9 cellular contexts compared by ENCODE assay signal in genomic region chr18:23143871-23144270, GRCh38. TPM values are rescaled to one million over a fixed set of nuclear protein-coding genes. Genes with fewer than 3 reads are reported as not detected.
DNase-seq lines count a peak whose midpoint lies in the region; ATAC-seq and TF ChIP-seq lines count a peak whose summit lies in the region.
"Had no signal": no experiment of that assay in that cellular context is flagged by ENCODE, and none has a peak within 500 bp of the region (broad histone marks: within the 10 kb centered on the region; RNA-seq: fewer than 3 reads in every experiment).

No MANE protein-coding gene starts in this region.

- H3K9me3 ChIP-seq in IMR-90 (ENCODE audit: control insufficient read depth, insufficient read depth, low read length), result no peaks in the 10 kb centered on the region
- H3K9me3 ChIP-seq in adipocyte (ENCODE audit: control insufficient read depth, low read length), result no peaks in the 10 kb centered on the region

- no peak overlapping the region for H3K4me3 Mint-ChIP-seq in stimulated activated naive B cell treated with anti-CD40 and anti-IgM and Interleukin-4, amounts not matched to agents 10 μg/mL and 1 μg/mL and 100 μg/mL, for 72 hours
- H3K4me3 Mint-ChIP-seq in activated naive CD4-positive, alpha-beta T cell treated with anti-CD3 and anti-CD28 coated beads for 36 hours, result no peak overlapping the region

- H2AK9ac ChIP-seq in IMR-90 (replicated peaks; ENCODE audit: low read depth, low read length, poor library complexity), result no peak overlapping the region

- peak overlapping the region; percentile 24 for H2BK120ac ChIP-seq in IMR-90 (ENCODE audit: low read depth, low read length)

- WGBS in IMR-90 (ENCODE audit: extremely low coverage in 2 of 2, insufficient read length in 1 of 2), 2 experiments, result no CpG with 5 or more reads among the region's 9 CpGs

- peak overlapping the region; percentile 46 for H2AFZ ChIP-seq in IMR-90 (replicated peaks; ENCODE audit: low read length, poor library complexity)

- intact Hi-C loops in IMR-90 (cut with micrococcal nuclease), result no loop called here
- intact Hi-C loops in activated naive CD4-positive, alpha-beta T cell treated with anti-CD3 and anti-CD28 coated beads for 36 hours (cut with micrococcal nuclease), result no loop called here

- no peak overlapping the region for H2BK5ac ChIP-seq in IMR-90 (ENCODE audit: low read depth, low read length, poor library complexity, severe bottlenecking)

- peak overlapping the region; percentile 30; the same call in 1 of the 2 replicates for H3K18ac ChIP-seq in IMR-90 (ENCODE audit: low read depth, low read length)

- peak overlapping the region; percentile 33; the same call in 1 of the 2 replicates for H3K4ac ChIP-seq in IMR-90 (ENCODE audit: low read depth, low read length)

- peaks cover 20 to 34% of the 10 kb centered on the region in 2 donors for H3K4me1 Mint-ChIP-seq in stimulated activated naive B cell treated with anti-CD40 and anti-IgM and Interleukin-4, amounts not matched to agents 10 μg/mL and 1 μg/mL and 100 μg/mL, for 72 hours
- peaks cover 2% of the 10 kb centered on the region for H3K4me1 Mint-ChIP-seq in activated naive CD4-positive, alpha-beta T cell treated with anti-CD3 and anti-CD28 coated beads for 36 hours (ENCODE audit: low read depth)

- no TSS peak for BruUV-seq in IMR-90 (replicated peaks; lab: Mats Ljungman, UMichigan)

- H2BK20ac ChIP-seq in IMR-90 (ENCODE audit: low read depth, low read length), result no peak overlapping the region

- TF ChIP-seq CTCF in IMR-90 (conservative IDR thresholded peaks at IDR 0.05; ENCODE audit: low read depth, low read length), result no peak

- H3K79me1 ChIP-seq in IMR-90 (ENCODE audit: low read depth in 1 of 2, low read length in 2 of 2), result peaks cover 17 to 82% of the 10 kb centered on the region in 2 experiments

- peaks cover 31% of the 10 kb centered on the region for H3K4me1 ChIP-seq in IMR-90 (ENCODE audit: control insufficient read depth, insufficient read depth, low read length)
- H3K4me1 ChIP-seq in adipocyte (ENCODE audit: control insufficient read depth, insufficient read depth, low read length), result peaks cover 45% of the 10 kb centered on the region

- H3K23ac ChIP-seq in IMR-90 (ENCODE audit: low read depth, low read length), result peak overlapping the region; percentile 45; the same call in 1 of the 2 replicates

- H2AK5ac ChIP-seq in IMR-90 (ENCODE audit: low read depth, low read length), result peak overlapping the region; percentile 89

- in situ Hi-C loops in IMR-90 (cut with MboI; ENCODE audit: low sequenced_read_pairs), result no loop called here

- ATAC-seq in IMR-90 (ENCODE audit: low read depth) (peak; percentile 62), GM21576 (IDR thresholded peaks at IDR 0.05; ENCODE audit: unreplicated experiment) (no peak), HG03108 (IDR thresholded peaks at IDR 0.05; ENCODE audit: unreplicated experiment) (no peak)
- ATAC-seq in stimulated activated naive B cell treated with anti-CD40 and anti-IgM and Interleukin-4, amounts not matched to agents 10 μg/mL and 1 μg/mL and 100 μg/mL, for 72 hours (replicated peaks), result no peak

- H4K5ac ChIP-seq in IMR-90 (ENCODE audit: low read depth, low read length), result no peak overlapping the region

- no peak overlapping the region for H3K4me3 ChIP-seq in IMR-90 (ENCODE audit: insufficient read depth, low read depth, low read length)
- peak overlapping the region; percentile 6 for H3K4me3 ChIP-seq in adipocyte (ENCODE audit: low read length)

- H3K27ac Mint-ChIP-seq in stimulated activated naive B cell treated with anti-CD40 and anti-IgM and Interleukin-4, amounts not matched to agents 10 μg/mL and 1 μg/mL and 100 μg/mL, for 72 hours, result peak overlapping the region; percentile 66
- H3K27ac Mint-ChIP-seq in activated naive CD4-positive, alpha-beta T cell treated with anti-CD3 and anti-CD28 coated beads for 36 hours, result no peak overlapping the region

- DNase-seq in IMR-90 (no peak), adipocyte (ENCODE audit: low read depth) (no peak), islet precursor cell (peak; percentile 95), middle frontal gyrus (ENCODE audit: extremely low spot score, low spot score) (no peak)
- DNase-seq in stimulated activated naive B cell treated with anti-CD40 and anti-IgM and Interleukin-4, amounts not matched to agents 10 μg/mL and 1 μg/mL and 100 μg/mL, for 72 hours, result no peak
- no peak for DNase-seq in activated naive CD4-positive, alpha-beta T cell treated with anti-CD3 and anti-CD28 coated beads for 36 hours
- DNase-seq: HCEC 1CT had no signal

- H3K36me3 Mint-ChIP-seq in stimulated activated naive B cell treated with anti-CD40 and anti-IgM and Interleukin-4, amounts not matched to agents 10 μg/mL and 1 μg/mL and 100 μg/mL, for 72 hours, result peaks cover 7 to 17% of the 10 kb centered on the region in 2 donors
- no peaks in the 10 kb centered on the region for H3K36me3 Mint-ChIP-seq in activated naive CD4-positive, alpha-beta T cell treated with anti-CD3 and anti-CD28 coated beads for 36 hours (ENCODE audit: low read depth)

- H3K36me3 ChIP-seq in IMR-90 (ENCODE audit: control insufficient read depth, insufficient read depth, low read length) (peaks cover 4% of the 10 kb centered on the region), adipocyte (ENCODE audit: control insufficient read depth, insufficient read depth, low read length, severe bottlenecking) (peaks cover 9% of the 10 kb centered on the region)

- POLR2A ChIA-PET in IMR-90 (lab: Charles Lee; ENCODE audit: unreplicated experiment), result no interaction called here

- H3K9ac ChIP-seq in IMR-90 (ENCODE audit: low read depth, low read length), result no peak overlapping the region
- H3K9ac ChIP-seq in adipocyte (ENCODE audit: low read length), result peak overlapping the region; percentile 77

- peak overlapping the region; percentile 53; the same call in 1 of the 2 replicates for H3K14ac ChIP-seq in IMR-90 (replicated peaks; ENCODE audit: low read depth, low read length)

- dilution Hi-C loops in IMR-90 (cut with HindIII; ENCODE audit: low sequenced_read_pairs, unreplicated experiment), result no loop called here

- H3K27me3 ChIP-seq in IMR-90 (ENCODE audit: control insufficient read depth, insufficient read depth, low read length) (no peaks in the 10 kb centered on the region), adipocyte (replicated peaks; ENCODE audit: control insufficient read depth, insufficient read depth, low read length) (no peaks in the 10 kb centered on the region)

- H4K91ac ChIP-seq in IMR-90 (ENCODE audit: insufficient read depth, low read depth, low read length), result peak overlapping the region; percentile 33

- H3K56ac ChIP-seq in IMR-90 (ENCODE audit: extremely low read depth, insufficient read depth, low read length), result no peak overlapping the region

- TF ChIP-seq RAD21 in IMR-90 (IDR thresholded peaks at IDR 0.05; ENCODE audit: low read length), result no peak

- H3K27ac ChIP-seq in IMR-90 (ENCODE audit: insufficient read depth, low read length), result peak overlapping the region; percentile 31; the same call in 1 of the 2 replicates

- CTCF ChIA-PET in IMR-90 (lab: Yijun Ruan, JAX), result interaction anchor here (0.5 kb wide), 1 partner anchor 234 kb away, joined by 3 read pairs; no protein-coding TSS in a partner anchor
- CTCF ChIA-PET in activated naive CD4-positive, alpha-beta T cell treated with anti-CD3 and anti-CD28 coated beads for 36 hours (lab: Charles Lee), result interaction anchor here (0.6 kb wide), 1 partner anchor 43 kb away, joined by 4 read pairs; no protein-coding TSS in a partner anchor

- H3K27me3 Mint-ChIP-seq in stimulated activated naive B cell treated with anti-CD40 and anti-IgM and Interleukin-4, amounts not matched to agents 10 μg/mL and 1 μg/mL and 100 μg/mL, for 72 hours, result peaks cover 0 to 8% of the 10 kb centered on the region in 2 donors
- no peaks in the 10 kb centered on the region for H3K27me3 Mint-ChIP-seq in activated naive CD4-positive, alpha-beta T cell treated with anti-CD3 and anti-CD28 coated beads for 36 hours (ENCODE audit: low read depth)

- H4K8ac ChIP-seq in IMR-90 (ENCODE audit: low read depth in 2 of 2, low read length in 2 of 2), result peak overlapping the region in 1 of 2 experiments; percentile 53; a peak in 2 of 4 replicates

- H4K20me1 ChIP-seq in IMR-90 (ENCODE audit: insufficient read depth, low read length), result peaks cover 68% of the 10 kb centered on the region

- no peak for TF ChIP-seq POLR2A in IMR-90 (IDR thresholded peaks at IDR 0.05; ENCODE audit: low read depth, low read length)

- no peak overlapping the region; the same call in 2 of the 3 replicates for H2BK15ac ChIP-seq in IMR-90 (ENCODE audit: low read depth, low read length)

- peaks cover 33% of the 10 kb centered on the region for H3K9me1 ChIP-seq in IMR-90 (ENCODE audit: insufficient read depth, low read length)

- peak overlapping the region; percentile 3; the same call in 1 of the 2 replicates for H3K4me2 ChIP-seq in IMR-90 (ENCODE audit: low read depth, low read length)

- no peaks in the 10 kb centered on the region for H3K9me3 Mint-ChIP-seq in stimulated activated naive B cell treated with anti-CD40 and anti-IgM and Interleukin-4, amounts not matched to agents 10 μg/mL and 1 μg/mL and 100 μg/mL, for 72 hours
- H3K9me3 Mint-ChIP-seq in activated naive CD4-positive, alpha-beta T cell treated with anti-CD3 and anti-CD28 coated beads for 36 hours, result no peaks in the 10 kb centered on the region

TF ChIP-seq in IMR-90, 13 proteins besides CTCF, POLR2A, EP300 and RAD21 (continues in another document):
- TF ChIP-seq MAZ (IDR thresholded peaks at IDR 0.05; ENCODE audit: borderline replicate concordance, low read depth, low read length), result no peak
- no peak for TF ChIP-seq SMC3 (IDR thresholded peaks at IDR 0.05; ENCODE audit: low read depth, low read length)
- no peak for TF ChIP-seq CEBPB (IDR thresholded peaks at IDR 0.05; ENCODE audit: low read depth, low read length)
- no peak for TF ChIP-seq NFE2L2 (IDR thresholded peaks at IDR 0.05; ENCODE audit: low read depth, low read length)
- no peak for TF ChIP-seq MXI1 (IDR thresholded peaks at IDR 0.05; ENCODE audit: borderline replicate concordance, low read depth, low read length)
- no peak for TF ChIP-seq RCOR1 (IDR thresholded peaks at IDR 0.05; ENCODE audit: insufficient replicate concordance, low read length)
- TF ChIP-seq CHD1 (IDR thresholded peaks at IDR 0.05; ENCODE audit: low read depth, low read length), result no peak
- no peak for TF ChIP-seq RFX5 (IDR thresholded peaks at IDR 0.05; ENCODE audit: low read depth, low read length)

RNA-seq across cellular contexts. Expression of gene CABLES1, which starts 8.6 kb away (rescaled TPM):
- 4.7 and 5.7 TPM in 2 replicates for total RNA-seq in IMR-90 (2012; rRNA removed)
- 4.4 and 4.7 TPM in 2 replicates for polyA plus RNA-seq in IMR-90 (2012; rRNA removed)
- polyA plus RNA-seq in IMR-90 (2012; cell fraction: cytosol; rRNA removed), result 2.2 and 5.2 TPM in 2 replicates
- 3.2 and 7.3 TPM in 2 replicates for polyA plus RNA-seq in IMR-90 (2012; cell fraction: nucleus; rRNA removed; ENCODE audit: low replicate concordance)
- total RNA-seq in activated naive CD4-positive, alpha-beta T cell treated with anti-CD3 and anti-CD28 coated beads for 36 hours, result under 1 TPM; 0.12 to 0.38 TPM
